In the genomic region with DNA sequence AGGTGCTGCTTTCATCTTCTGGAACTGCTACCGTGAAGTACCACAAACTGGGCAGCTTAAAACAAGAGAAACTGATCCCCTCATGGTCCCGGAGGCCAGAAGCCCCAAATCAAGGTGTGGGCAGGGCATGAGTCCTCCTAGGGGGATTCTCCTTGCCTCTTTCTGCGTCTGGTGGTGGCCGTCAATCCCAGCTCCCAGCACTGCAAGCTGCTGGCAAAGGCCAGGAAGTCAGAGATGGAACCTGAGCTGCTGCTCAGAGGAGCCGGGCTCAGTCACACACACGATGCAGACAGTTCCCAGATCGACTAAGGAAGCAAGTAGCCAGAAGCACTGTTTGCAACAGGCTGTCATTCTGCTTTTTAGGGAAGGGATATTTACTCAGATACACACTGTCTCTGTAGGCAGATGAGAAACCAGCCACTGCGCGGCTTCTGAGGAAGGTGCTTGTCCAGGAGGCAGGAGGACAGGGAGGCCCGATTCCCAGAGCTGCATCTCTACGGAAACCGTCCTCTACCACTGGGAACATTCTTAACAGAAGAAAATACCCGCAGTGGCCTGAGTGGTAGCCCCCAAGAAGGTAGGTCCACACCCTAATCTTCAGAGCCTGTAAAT, we compare ENCODE assay signal across 16 cellular contexts. TPM values are rescaled to one million over a fixed set of nuclear protein-coding genes. Genes with fewer than 3 reads are reported as not detected.
A peak's percentile ranks its signal among the peaks of the same experiment; 100 is the strongest.
DNase-seq lines count a peak whose midpoint lies in the region; ATAC-seq and TF ChIP-seq lines count a peak whose summit lies in the region.
"Had no signal": no experiment of that assay in that cellular context is flagged by ENCODE, and none has a peak within 500 bp of the region (broad histone marks: within the 10 kb centered on the region; RNA-seq: fewer than 3 reads in every experiment).

No MANE protein-coding gene starts in this region.

- H3K9me3 ChIP-seq in SJCRH30 (replicated peaks) (no peaks in the 10 kb centered on the region), neuronal stem cell (replicated peaks in 1 of 2; ENCODE audit: control insufficient read depth in 2 of 2, insufficient read depth in 1 of 2, low read depth in 1 of 2, low read length in 2 of 2) (no peaks in the 10 kb centered on the region)

- H3K27me3 Mint-ChIP-seq in natural killer cell treated with Interleukin-12 subunit alpha and Interleukin-12 subunit beta and Interleukin-15 and Interleukin-18, amount 100 ng/mL, for 72 hours, result peaks cover 0 to 5% of the 10 kb centered on the region in 2 donors
- H3K27me3 Mint-ChIP-seq in natural killer cell (ENCODE audit: low read depth in 2 of 2), result peaks cover 7 to 14% of the 10 kb centered on the region in 2 donors

- H3K4me3 ChIP-seq in SJCRH30 (no peak overlapping the region), neuronal stem cell (ENCODE audit: low read length in 2 of 2) (no peak overlapping the region)

- H3K36me3 Mint-ChIP-seq in natural killer cell treated with Interleukin-12 subunit alpha and Interleukin-12 subunit beta and Interleukin-15 and Interleukin-18, amount 100 ng/mL, for 72 hours, result no peaks in the 10 kb centered on the region
- H3K36me3 Mint-ChIP-seq in natural killer cell, result no peaks in the 10 kb centered on the region
- H3K36me3 Mint-ChIP-seq: CD4-positive, alpha-beta memory T cell; IgD-negative memory B cell had no signal

- no peak overlapping the region for H3K4me3 Mint-ChIP-seq in natural killer cell treated with Interleukin-12 subunit alpha and Interleukin-12 subunit beta and Interleukin-15 and Interleukin-18, amount 100 ng/mL, for 72 hours
- no peak overlapping the region for H3K4me3 Mint-ChIP-seq in natural killer cell
- H3K4me3 Mint-ChIP-seq: CD4-positive, alpha-beta memory T cell; IgD-negative memory B cell had no signal

- H3K9ac ChIP-seq in neuronal stem cell (ENCODE audit: low read depth, low read length, poor library complexity), result no peak overlapping the region

- no peak overlapping the region for H4K8ac ChIP-seq in neuronal stem cell (ENCODE audit: low read depth, low read length)

- peaks cover 31% of the 10 kb centered on the region for H3K4me1 ChIP-seq in SJCRH30
- peaks cover 4 to 17% of the 10 kb centered on the region in 2 donors for H3K4me1 ChIP-seq in neuronal stem cell (ENCODE audit: control insufficient read depth in 2 of 2, insufficient read depth in 1 of 2, low read depth in 1 of 2, low read length in 2 of 2)

- H3K27me3 ChIP-seq in SJCRH30 (no peaks in the 10 kb centered on the region), neuronal stem cell (ENCODE audit: control insufficient read depth in 3 of 3, insufficient read depth in 3 of 3, low read depth in 1 of 3, low read length in 3 of 3) (peaks cover 0 to 60% (median 0%) of the 10 kb centered on the region in 3 experiments)

- no peak overlapping the region for H2BK120ac ChIP-seq in neuronal stem cell (ENCODE audit: low read depth, low read length)

- H3K23ac ChIP-seq in neuronal stem cell (ENCODE audit: low read depth, low read length, poor library complexity), result no peak overlapping the region

- no peak overlapping the region for H3K27ac ChIP-seq in SJCRH30
- no peak overlapping the region for H3K27ac ChIP-seq in neuronal stem cell (replicated peaks; ENCODE audit: low read length)
- H3K27ac ChIP-seq: 22Rv1, C4-2B had no signal

- H2AK5ac ChIP-seq in neuronal stem cell (ENCODE audit: low read depth, low read length), result no peak overlapping the region

- H3K9me3 Mint-ChIP-seq in natural killer cell treated with Interleukin-12 subunit alpha and Interleukin-12 subunit beta and Interleukin-15 and Interleukin-18, amount 100 ng/mL, for 72 hours, result no peaks in the 10 kb centered on the region
- no peaks in the 10 kb centered on the region for H3K9me3 Mint-ChIP-seq in natural killer cell
- H3K9me3 Mint-ChIP-seq: CD4-positive, alpha-beta memory T cell had no signal

- H2AFZ ChIP-seq in neuronal stem cell (ENCODE audit: low read length), result no peak overlapping the region

- H3K27ac Mint-ChIP-seq in natural killer cell treated with Interleukin-12 subunit alpha and Interleukin-12 subunit beta and Interleukin-15 and Interleukin-18, amount 100 ng/mL, for 72 hours, result no peak overlapping the region
- no peak overlapping the region for H3K27ac Mint-ChIP-seq in natural killer cell
- H3K27ac Mint-ChIP-seq: CD4-positive, alpha-beta memory T cell; IgD-negative memory B cell had no signal

- H3K4me1 Mint-ChIP-seq in natural killer cell treated with Interleukin-12 subunit alpha and Interleukin-12 subunit beta and Interleukin-15 and Interleukin-18, amount 100 ng/mL, for 72 hours (ENCODE audit: low read depth in 2 of 2), result peaks cover 0 to 8% of the 10 kb centered on the region in 2 donors
- peaks cover 10 to 11% of the 10 kb centered on the region in 2 donors for H3K4me1 Mint-ChIP-seq in natural killer cell

- H3K4ac ChIP-seq in neuronal stem cell (ENCODE audit: low read length), result no peak overlapping the region

- intact Hi-C loops in natural killer cell (cut with micrococcal nuclease), result no loop called here

- H2BK15ac ChIP-seq in neuronal stem cell (ENCODE audit: low read length), result no peak overlapping the region

- H3K4me2 ChIP-seq in neuronal stem cell (ENCODE audit: insufficient read depth, low read length, poor library complexity, severe bottlenecking), result no peak overlapping the region

- H3K79me1 ChIP-seq in neuronal stem cell (ENCODE audit: low read depth, low read length), result no peaks in the 10 kb centered on the region

- no peak overlapping the region for H2BK5ac ChIP-seq in neuronal stem cell (ENCODE audit: low read length)

- ATAC-seq in natural killer cell treated with Interleukin-12 subunit alpha and Interleukin-12 subunit beta and Interleukin-15 and Interleukin-18, amount 100 ng/mL, for 72 hours, result no peak
- ATAC-seq in natural killer cell, result no peak
- no peak for ATAC-seq in HG02938 (IDR thresholded peaks at IDR 0.05; ENCODE audit: unreplicated experiment)

- no peak for TF ChIP-seq CTCF in natural killer cell (IDR thresholded peaks at IDR 0.05)

- DNase-seq in DMS53 (lab: John Stamatoyannopoulos, UW) (peak; percentile 23), DMS53 treated with DMSO at 0.1 percent for 48 hours (lab: John Stamatoyannopoulos, UW; ENCODE audit: unreplicated experiment) (no peak), natural killer cell (no peak), SJCRH30 (peak; percentile 60 to 79), neuronal stem cell (ENCODE audit: low spot score) (no peak), islet precursor cell (no peak)
- DNase-seq in natural killer cell treated with Interleukin-12 subunit alpha and Interleukin-12 subunit beta and Interleukin-15 and Interleukin-18, amount 100 ng/mL, for 72 hours (ENCODE audit: low spot score), result peak; percentile 51
- DNase-seq: CD4-positive, alpha-beta memory T cell; DND-41; GDM1; HCEC 1CT had no signal

- H2BK12ac ChIP-seq in neuronal stem cell (ENCODE audit: low read length), result no peak overlapping the region

- H3K14ac ChIP-seq in neuronal stem cell (ENCODE audit: low read length), result peak overlapping the region; percentile 57

- H3K36me3 ChIP-seq in SJCRH30, result no peaks in the 10 kb centered on the region
- H3K36me3 ChIP-seq in neuronal stem cell (replicated peaks in 1 of 2; ENCODE audit: control insufficient read depth in 2 of 2, insufficient read depth in 2 of 2, low read length in 2 of 2), result no peaks in the 10 kb centered on the region

- H3K18ac ChIP-seq in neuronal stem cell (ENCODE audit: low read length), result no peak overlapping the region

- H4K91ac ChIP-seq in neuronal stem cell (ENCODE audit: low read depth, low read length, poor library complexity), result no peak overlapping the region

- no CpG with 5 or more reads among the region's 13 CpGs for WGBS in neuronal stem cell (ENCODE audit: extremely low coverage in 2 of 2, insufficient read length in 2 of 2, insufficient replicate concordance in 1 of 2), 2 donors

RNA-seq across cellular contexts. Expression of a gene that starts 15.5 kb away (rescaled TPM):
- total RNA-seq in natural killer cell treated with Interleukin-12 subunit alpha and Interleukin-12 subunit beta and Interleukin-15 and Interleukin-18, amount 100 ng/mL, for 72 hours, result not detected
- not detected for total RNA-seq in natural killer cell
- not detected in 2 replicates for total RNA-seq in SJCRH30 (2014; rRNA removed; shearing (Covaris generic))
- not detected for polyA plus RNA-seq in neuronal stem cell (2013, experiment 1 of 2)
- polyA plus RNA-seq in neuronal stem cell (2013, experiment 2 of 2), result not detected
- total RNA-seq: CD4-positive, alpha-beta memory T cell; H4 had no signal
- polyA plus RNA-seq: CD4-positive, alpha-beta memory T cell; IgD-negative memory B cell had no signal

RNA-seq across cellular contexts. Expression of a gene that starts 38.8 kb away (rescaled TPM):
- total RNA-seq in natural killer cell treated with Interleukin-12 subunit alpha and Interleukin-12 subunit beta and Interleukin-15 and Interleukin-18, amount 100 ng/mL, for 72 hours, result 100 to 1,000 TPM in 1 of 2 donors, 10 to 100 TPM in 1; 34.9 to 100 TPM
- total RNA-seq in natural killer cell, result 10 to 100 TPM; 22.3 to 24.0 (median 23.8) TPM
- total RNA-seq in SJCRH30 (2014; rRNA removed; shearing (Covaris generic)), result 1.1 and 2.1 TPM in 2 replicates
- 1.6 TPM for polyA plus RNA-seq in neuronal stem cell (2013, experiment 1 of 2)
- 1.9 TPM for polyA plus RNA-seq in neuronal stem cell (2013, experiment 2 of 2)
- total RNA-seq: H4 had no signal

RNA-seq across cellular contexts. Expression of a gene that starts 53.4 kb away (rescaled TPM):
- total RNA-seq in natural killer cell treated with Interleukin-12 subunit alpha and Interleukin-12 subunit beta and Interleukin-15 and Interleukin-18, amount 100 ng/mL, for 72 hours, result 10 to 100 TPM; 34.9 to 35.5 TPM
- 10 to 100 TPM; 45.1 to 60.1 (median 53.1) TPM for total RNA-seq in natural killer cell
- 109 and 117 TPM in 2 replicates for total RNA-seq in SJCRH30 (2014; rRNA removed; shearing (Covaris generic))
- 34.3 TPM for polyA plus RNA-seq in neuronal stem cell (2013, experiment 1 of 2)
- polyA plus RNA-seq in neuronal stem cell (2013, experiment 2 of 2), result 35.7 TPM

Comparison
In these comparisons a context has a peak if more than half of its experiments do, and no peak if none do; other contexts are left out.
1. DNase-seq: peak in DMS53 (single experiment), natural killer cell treated with Interleukin-12 subunit alpha and Interleukin-12 subunit beta and Interleukin-15 and Interleukin-18, amount 100 ng/mL, for 72 hours (single experiment) and SJCRH30 (2 of 2); none in DMS53 treated with DMSO at 0.1 percent for 48 hours (single experiment), natural killer cell (single experiment), neuronal stem cell (single experiment) and islet precursor cell (single experiment).